11 cellular contexts compared by ENCODE assay signal in genomic region chr2:230541934-230542380, GRCh38.
DNase-seq lines count a peak whose midpoint lies in the region; ATAC-seq, FAIRE-seq and TF ChIP-seq lines count a peak whose summit lies in the region.
"Had no signal": no experiment of that assay in that cellular context is flagged by ENCODE, and none has a peak within 500 bp of the region (broad histone marks: within the 10 kb centered on the region; RNA-seq: fewer than 3 reads in every experiment).

No MANE protein-coding gene starts in this region.

- TF ChIP-seq EP300 in ovary (IDR thresholded peaks at IDR 0.05), result no peak

- WGBS in ovary, 3 donors, result 85 to 98% (median 86%) methylated on average over 3 of the region's 3 CpGs

- H4K20me1 ChIP-seq in keratinocyte (ENCODE audit: control insufficient read depth, extremely low read depth, insufficient read depth, low read length), result no peaks in the 10 kb centered on the region

- H3K9me1 ChIP-seq in keratinocyte (ENCODE audit: control insufficient read depth, extremely low read depth, insufficient read depth, low read length), result no peaks in the 10 kb centered on the region

- ATAC-seq in GM18907 (IDR thresholded peaks at IDR 0.05; ENCODE audit: unreplicated experiment), result peak; percentile 68
- peak; percentile 68 for ATAC-seq in HG02571 (IDR thresholded peaks at IDR 0.05; ENCODE audit: unreplicated experiment)
- peak; percentile 66 for ATAC-seq in HG03565 (IDR thresholded peaks at IDR 0.05; ENCODE audit: unreplicated experiment)

- no peak overlapping the region for H2AFZ ChIP-seq in keratinocyte (ENCODE audit: control insufficient read depth, low read length)

- intact Hi-C loops in ovary (cut with DNase I), result no loop called here

- peaks cover 9% of the 10 kb centered on the region for H3K4me1 ChIP-seq in keratinocyte (ENCODE audit: control insufficient read depth, extremely low read depth, insufficient read depth, low read length)
- H3K4me1 ChIP-seq in ovary (ENCODE audit: insufficient read depth), result no peaks in the 10 kb centered on the region

- TF ChIP-seq CTCF in keratinocyte (optimal IDR thresholded peaks at IDR 0.05 in 1 of 3, IDR thresholded peaks at IDR 0.05 in 1 of 3, conservative IDR thresholded peaks at IDR 0.05 in 1 of 3; ENCODE audit: extremely low read depth in 1 of 3, insufficient read depth in 2 of 3, low read length in 3 of 3) (no peak), ovary (IDR thresholded peaks at IDR 0.05) (no peak)

- H3K27me3 ChIP-seq in keratinocyte (ENCODE audit: control insufficient read depth, extremely low read depth, insufficient read depth, low read length) (no peaks in the 10 kb centered on the region), ovary (no peaks in the 10 kb centered on the region)

- no peak overlapping the region for H3K9ac ChIP-seq in keratinocyte (ENCODE audit: control insufficient read depth, extremely low read depth, insufficient read depth, low read length)

- dilution Hi-C loops in keratinocyte (cut with MboI; ENCODE audit: extremely low pct_ligation_motif_present, low sequenced_read_pairs), result no loop called here

- no peaks in the 10 kb centered on the region for H3K79me2 ChIP-seq in keratinocyte (ENCODE audit: control insufficient read depth, insufficient read depth, low read length)

- DNase-seq in keratinocyte (ENCODE audit: low read depth, low spot score) (peak; percentile 17), occipital lobe (lab: John Stamatoyannopoulos, UW) (no peak), NCI-H2029 treated with DMSO at 0.1 percent for 48 hours (lab: John Stamatoyannopoulos, UW) (no peak), ovary (no peak), activated gamma-delta T cell treated with Interleukin-2 at 50 U/mL for 16 hours (no peak)
- DNase-seq: activated CD8-positive, alpha-beta memory T cell treated with anti-CD3 and anti-CD28 coated beads, Interleukin-2, amount 50 U/mL, for 4 hours; effector CD8-positive, alpha-beta T cell; kidney glomerular epithelial cell had no signal

- H3K36me3 ChIP-seq in keratinocyte (ENCODE audit: control insufficient read depth in 2 of 2, extremely low read depth in 1 of 2, insufficient read depth in 2 of 2, low read length in 2 of 2) (peaks cover 0 to 3% of the 10 kb centered on the region in 2 experiments), ovary (no peaks in the 10 kb centered on the region)

- H3K9me3 ChIP-seq in keratinocyte (ENCODE audit: control insufficient read depth, low read depth, low read length), result no peaks in the 10 kb centered on the region
- H3K9me3 ChIP-seq in ovary, result peaks cover 0 to 12% of the 10 kb centered on the region in 2 donors

- peak; percentile 29 for FAIRE-seq in keratinocyte (lab: Jason Lieb, UNC)

- H3K4me3 ChIP-seq in keratinocyte (ENCODE audit: control insufficient read depth in 2 of 3, extremely low read depth in 1 of 3, insufficient read depth in 2 of 3, low read depth in 1 of 3, low read length in 3 of 3) (no peak overlapping the region), ovary (no peak overlapping the region)

- H3K27ac ChIP-seq in keratinocyte (ENCODE audit: control insufficient read depth, insufficient read depth, low read length) (no peak overlapping the region), ovary (no peak overlapping the region)

- H3K4me2 ChIP-seq in keratinocyte (ENCODE audit: control insufficient read depth, extremely low read depth, insufficient read depth, low read depth, low read length), result no peak overlapping the region

- TF ChIP-seq POLR2A in ovary (IDR thresholded peaks at IDR 0.05), result no peak
